Comparison of ENCODE assay signal across 10 cellular contexts in the genomic region with DNA sequence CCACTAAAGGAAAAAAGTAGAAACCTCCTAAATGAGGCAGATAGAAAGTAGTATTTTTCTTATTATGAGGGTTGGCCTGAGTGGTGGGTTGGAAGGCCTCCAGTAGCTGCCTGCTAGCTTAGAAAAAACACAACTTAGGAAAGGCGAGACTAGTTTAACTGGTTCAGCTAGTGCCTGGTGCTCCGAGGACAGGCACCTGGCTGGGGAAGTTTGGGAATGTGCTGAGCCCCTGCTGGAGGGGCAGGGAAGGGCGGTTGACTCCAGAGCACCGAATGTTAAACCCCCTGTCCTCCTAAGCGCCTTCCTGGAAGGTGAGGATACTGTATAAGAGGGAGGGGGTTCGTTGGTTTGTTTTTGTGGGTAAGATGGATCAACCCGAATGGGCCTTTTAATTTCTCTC. TPM values are rescaled to one million over a fixed set of nuclear protein-coding genes. Genes with fewer than 3 reads are reported as not detected.
DNase-seq lines count a peak whose midpoint lies in the region; ATAC-seq, FAIRE-seq and TF ChIP-seq lines count a peak whose summit lies in the region.
"Had no signal": no experiment of that assay in that cellular context is flagged by ENCODE, and none has a peak within 500 bp of the region (broad histone marks: within the 10 kb centered on the region; RNA-seq: fewer than 3 reads in every experiment).

No MANE protein-coding gene starts in this region.

- no peak for ATAC-seq in CD8-positive, alpha-beta T cell
- ATAC-seq in central memory CD8-positive, alpha-beta T cell (replicated peaks; ENCODE audit: extremely low read depth, poor library complexity, severe bottlenecking): no peak
- ATAC-seq in naive thymus-derived CD8-positive, alpha-beta T cell: no peak
- ATAC-seq in GM21737 (IDR thresholded peaks at IDR 0.05; ENCODE audit: unreplicated experiment): no peak

- no peaks in the 10 kb centered on the region for H3K9me3 Mint-ChIP-seq in CD8-positive, alpha-beta T cell
- H3K9me3 Mint-ChIP-seq in central memory CD8-positive, alpha-beta T cell: no peaks in the 10 kb centered on the region
- H3K9me3 Mint-ChIP-seq in naive thymus-derived CD8-positive, alpha-beta T cell: no peaks in the 10 kb centered on the region

- no peaks in the 10 kb centered on the region for H3K27me3 ChIP-seq in CD8-positive, alpha-beta T cell (ENCODE audit: insufficient read depth, low read length)

- DNase-seq in CD8-positive, alpha-beta T cell: no peak
- DNase-seq in HT-29 (ENCODE audit: low spot score) (peak; percentile 85), D721Med (ENCODE audit: insufficient read length, low spot score) (no peak), NCI-H2081 (lab: John Stamatoyannopoulos, UW) (no peak), AML-193 (lab: John Stamatoyannopoulos, UW) (no peak)
- DNase-seq in central memory CD8-positive, alpha-beta T cell (ENCODE audit: low spot score in 2 of 2): no peak
- DNase-seq in naive thymus-derived CD8-positive, alpha-beta T cell: no peak
- DNase-seq: hypothalamus had no signal

- H3K4me1 Mint-ChIP-seq in CD8-positive, alpha-beta T cell (ENCODE audit: low read depth): peaks cover 36% of the 10 kb centered on the region
- peaks cover 14% of the 10 kb centered on the region for H3K4me1 Mint-ChIP-seq in central memory CD8-positive, alpha-beta T cell
- peaks cover 17 to 43% (median 37%) of the 10 kb centered on the region in 4 donors for H3K4me1 Mint-ChIP-seq in naive thymus-derived CD8-positive, alpha-beta T cell

- no peaks in the 10 kb centered on the region for H3K36me3 ChIP-seq in CD8-positive, alpha-beta T cell (ENCODE audit: insufficient read depth, low read length)

- H3K9me3 ChIP-seq in CD8-positive, alpha-beta T cell (ENCODE audit: low read length): no peaks in the 10 kb centered on the region

- intact Hi-C loops in CD8-positive, alpha-beta T cell (cut with DNase I, micrococcal nuclease): loop anchor here in 1 of 2 experiments (2.0 kb wide), 1 partner anchor 22 kb away; no protein-coding TSS in a partner anchor

- H3K36me3 Mint-ChIP-seq in CD8-positive, alpha-beta T cell: no peaks in the 10 kb centered on the region
- H3K36me3 Mint-ChIP-seq in central memory CD8-positive, alpha-beta T cell (ENCODE audit: insufficient read depth): peaks cover 5% of the 10 kb centered on the region
- H3K36me3 Mint-ChIP-seq in naive thymus-derived CD8-positive, alpha-beta T cell: no peaks in the 10 kb centered on the region

- peaks cover 29% of the 10 kb centered on the region for H3K4me1 ChIP-seq in CD8-positive, alpha-beta T cell (ENCODE audit: insufficient read depth, low read length)

- H3K4me3 Mint-ChIP-seq in CD8-positive, alpha-beta T cell: no peak overlapping the region
- H3K4me3 Mint-ChIP-seq in central memory CD8-positive, alpha-beta T cell: no peak overlapping the region
- H3K4me3 Mint-ChIP-seq in naive thymus-derived CD8-positive, alpha-beta T cell: no peak overlapping the region

- FAIRE-seq in D721Med (lab: Jason Lieb, UNC): no peak

- no peaks in the 10 kb centered on the region for H3K27me3 Mint-ChIP-seq in CD8-positive, alpha-beta T cell (ENCODE audit: low read depth)
- no peaks in the 10 kb centered on the region for H3K27me3 Mint-ChIP-seq in central memory CD8-positive, alpha-beta T cell
- H3K27me3 Mint-ChIP-seq in naive thymus-derived CD8-positive, alpha-beta T cell: peaks cover 0 to 2% (median 0%) of the 10 kb centered on the region in 5 donors

- H3K27ac Mint-ChIP-seq in CD8-positive, alpha-beta T cell: peak overlapping the region; percentile 55
- H3K27ac Mint-ChIP-seq in central memory CD8-positive, alpha-beta T cell (ENCODE audit: low read depth): peak overlapping the region; percentile 71
- H3K27ac Mint-ChIP-seq in naive thymus-derived CD8-positive, alpha-beta T cell: peak overlapping the region in 6 of 10 donors; percentile 20 to 79 (median 30)

- POLR2A ChIA-PET in CD8-positive, alpha-beta T cell (lab: Charles Lee): no interaction called here
- POLR2A ChIA-PET in naive thymus-derived CD8-positive, alpha-beta T cell (lab: Charles Lee): no interaction called here

- CTCF ChIA-PET in CD8-positive, alpha-beta T cell (lab: Charles Lee): interaction anchor here (1.4 to 2.0 kb wide), 3 partner anchors 14 to 98 kb away, joined by 4 to 8 read pairs (median 6); a partner anchor contains a TSS

- H3K4me3 ChIP-seq in CD8-positive, alpha-beta T cell (ENCODE audit: low read depth, low read length): no peak overlapping the region

- no peak for TF ChIP-seq CTCF in CD8-positive, alpha-beta T cell (IDR thresholded peaks at IDR 0.05)
- no peak for TF ChIP-seq CTCF in D721Med (IDR thresholded peaks at IDR 0.05; ENCODE audit: insufficient read depth, missing control alignments)

- H3K27ac ChIP-seq in CD8-positive, alpha-beta T cell (ENCODE audit: low read depth, low read length): no peak overlapping the region

RNA-seq across cellular contexts. Expression of a gene that starts 19.9 kb away (rescaled TPM):
- total RNA-seq in CD8-positive, alpha-beta T cell: not detected
- 0.08 and 1.4 TPM in 2 replicates for total RNA-seq in HT-29 (2014; rRNA removed; shearing (Covaris generic))
- not detected for total RNA-seq in naive thymus-derived CD8-positive, alpha-beta T cell
- polyA plus RNA-seq in naive thymus-derived CD8-positive, alpha-beta T cell: not detected
- total RNA-seq: HT1080 had no signal

RNA-seq across cellular contexts. Expression of a gene that starts 51.6 kb away (rescaled TPM):
- total RNA-seq in CD8-positive, alpha-beta T cell: 10 to 100 TPM; 11.9 to 12.9 TPM
- total RNA-seq in HT-29 (2014; rRNA removed; shearing (Covaris generic)): 2.2 and 2.8 TPM in 2 replicates
- total RNA-seq in naive thymus-derived CD8-positive, alpha-beta T cell: 10 to 100 TPM; 14.0 to 17.1 TPM
- 10 to 100 TPM; 12.4 to 26.5 (median 15.8) TPM for polyA plus RNA-seq in naive thymus-derived CD8-positive, alpha-beta T cell
